8 cellular contexts compared by ENCODE assay signal in the genomic region with DNA sequence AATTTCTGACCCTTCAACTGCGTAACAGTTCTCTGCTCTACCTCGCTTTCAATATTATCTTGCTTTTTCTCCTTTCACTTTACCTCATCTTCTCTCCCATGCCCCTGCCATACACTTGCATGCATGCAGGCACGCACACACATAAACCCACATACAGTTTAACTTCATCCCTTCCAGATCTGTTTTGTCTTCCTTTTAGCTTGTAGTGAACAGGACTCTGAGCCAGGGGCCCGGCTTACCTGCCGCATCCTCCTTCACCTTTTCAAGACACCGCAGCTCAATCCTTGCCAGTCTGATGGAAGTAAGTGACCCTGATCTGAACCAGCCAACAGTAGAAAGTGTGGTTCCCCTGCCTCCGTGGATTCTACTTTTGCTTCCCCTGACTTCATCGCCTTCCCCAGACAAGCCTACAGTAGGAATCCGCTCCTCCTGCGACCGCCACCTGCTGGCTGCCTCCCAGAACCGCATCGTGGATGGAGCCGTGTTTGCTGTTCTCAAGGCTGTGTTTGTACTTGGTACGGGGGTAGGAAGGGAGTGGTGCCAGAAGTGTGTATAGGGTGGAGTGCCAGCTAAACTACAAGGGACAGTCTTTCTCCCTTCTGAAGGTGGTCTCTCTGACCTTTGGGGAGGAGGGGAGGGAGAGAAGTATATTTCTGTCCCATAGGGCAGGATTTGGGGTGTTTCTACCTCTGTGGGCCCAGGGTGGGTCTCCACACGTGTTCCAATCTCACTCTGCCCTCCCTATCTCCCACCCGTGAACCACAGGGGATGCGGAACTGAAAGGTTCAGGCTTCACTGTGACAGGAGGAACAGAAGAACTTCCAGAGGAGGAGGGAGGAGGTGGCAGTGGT. TPM values are rescaled to one million over a fixed set of nuclear protein-coding genes. Genes with fewer than 3 reads are reported as not detected.
A peak's percentile ranks its signal among the peaks of the same experiment; 100 is the strongest.
DNase-seq lines count a peak whose midpoint lies in the region; ATAC-seq and TF ChIP-seq lines count a peak whose summit lies in the region.

No MANE protein-coding gene starts in this region.

- H3K27ac ChIP-seq in PC-3 (ENCODE audit: low read length) (no peak overlapping the region), neural progenitor cell (no peak overlapping the region), suprapubic skin (no peak overlapping the region)

- H3K9me3 ChIP-seq in PC-3 (ENCODE audit: low read length) (no peaks in the 10 kb centered on the region), neural progenitor cell (ENCODE audit: low read depth) (no peaks in the 10 kb centered on the region), suprapubic skin (no peaks in the 10 kb centered on the region)

- H4K20me1 ChIP-seq in PC-3 (ENCODE audit: low read length) (no peaks in the 10 kb centered on the region), neural progenitor cell (ENCODE audit: low read depth) (no peaks in the 10 kb centered on the region)

- H3K27me3 ChIP-seq in PC-3 (ENCODE audit: low read length) (no peaks in the 10 kb centered on the region), neural progenitor cell (no peaks in the 10 kb centered on the region), suprapubic skin (no peaks in the 10 kb centered on the region)

- H3K4me1 Mint-ChIP-seq in activated T-cell treated with anti-CD3 and anti-CD28 coated beads, Interleukin-2, amount 50 U/mL, for 72 hours (ENCODE audit: low read depth) = peaks cover 8% of the 10 kb centered on the region
- H3K4me1 Mint-ChIP-seq in neural progenitor cell = peaks cover 9% of the 10 kb centered on the region

- ATAC-seq in HG02852 (IDR thresholded peaks at IDR 0.05; ENCODE audit: unreplicated experiment) (peak; percentile 81), PC-3 (peak; percentile 88), GM19035 (IDR thresholded peaks at IDR 0.05; ENCODE audit: unreplicated experiment) (no peak)
- peak; percentile 85 to 87 for ATAC-seq in activated T-cell treated with anti-CD3 and anti-CD28 coated beads, Interleukin-2, amount 50 U/mL, for 72 hours (replicated peaks in 1 of 2)

- POLR2A ChIA-PET in PC-3 (lab: Charles Lee; ENCODE audit: unreplicated experiment) = no interaction called here

- BruUV-seq in PC-3 (replicated peaks; lab: Mats Ljungman, UMichigan) = no TSS peak

- no peaks in the 10 kb centered on the region for H3K9me3 Mint-ChIP-seq in activated T-cell treated with anti-CD3 and anti-CD28 coated beads, Interleukin-2, amount 50 U/mL, for 72 hours
- peaks cover 19% of the 10 kb centered on the region for H3K9me3 Mint-ChIP-seq in neural progenitor cell

- intact Hi-C loops in PC-3 (cut with micrococcal nuclease) = loop anchor here (1.0 kb wide), 1 partner anchor 159 kb away; no protein-coding TSS in a partner anchor

- peak; percentile 56 for DNase-seq in GM10266 (ENCODE audit: extremely low spot score)
- DNase-seq in PC-3 = peak; percentile 58
- peak; percentile 72 for DNase-seq in activated T-cell treated with anti-CD3 and anti-CD28 coated beads, Interleukin-2, amount 50 U/mL, for 72 hours
- peak; percentile 21 for DNase-seq in fibroblast of gingiva (ENCODE audit: low read depth)
- peak; percentile 62 for DNase-seq in neural progenitor cell (ENCODE audit: low spot score)
- DNase-seq in suprapubic skin (ENCODE audit: low spot score in 2 of 2) = no peak

- no peak overlapping the region for H3K4me2 ChIP-seq in PC-3 (ENCODE audit: low read length)
- no peak overlapping the region for H3K4me2 ChIP-seq in neural progenitor cell

- peak; percentile 77 for TF ChIP-seq CTCF in GM10266 (IDR thresholded peaks at IDR 0.05; ENCODE audit: control insufficient read depth, insufficient read depth, low read depth, missing control alignments)
- peak; percentile 86 for TF ChIP-seq CTCF in PC-3 (conservative IDR thresholded peaks at IDR 0.05; ENCODE audit: low read depth, low read length)
- TF ChIP-seq CTCF in neural progenitor cell (IDR thresholded peaks at IDR 0.05) = peak; percentile 72
- peak; percentile 49 to 63 for TF ChIP-seq CTCF in suprapubic skin (IDR thresholded peaks at IDR 0.05)

- H3K9me2 ChIP-seq in PC-3 (replicated peaks; ENCODE audit: low read length) = no peaks in the 10 kb centered on the region

- CTCF ChIA-PET in PC-3 (lab: Charles Lee) = no interaction called here

- 30% methylated on average over 18 of the region's 18 CpGs for WGBS in suprapubic skin

- peak overlapping the region; percentile 34 to 36 for H3K4me3 Mint-ChIP-seq in activated T-cell treated with anti-CD3 and anti-CD28 coated beads, Interleukin-2, amount 50 U/mL, for 72 hours
- no peak overlapping the region for H3K4me3 Mint-ChIP-seq in neural progenitor cell

- no peaks in the 10 kb centered on the region for H3K79me2 ChIP-seq in PC-3 (ENCODE audit: low read length)
- no peaks in the 10 kb centered on the region for H3K79me2 ChIP-seq in neural progenitor cell (ENCODE audit: low read depth)

- H3K4me1 ChIP-seq in PC-3 (ENCODE audit: insufficient read depth, low read length) (no peaks in the 10 kb centered on the region), neural progenitor cell (no peaks in the 10 kb centered on the region), suprapubic skin (no peaks in the 10 kb centered on the region)

- H3K9ac ChIP-seq in PC-3 (ENCODE audit: low read length) (no peak overlapping the region), neural progenitor cell (no peak overlapping the region)

- TF ChIP-seq EP300 in suprapubic skin (IDR thresholded peaks at IDR 0.05) = no peak

- no peak overlapping the region for H3K4me3 ChIP-seq in PC-3 (ENCODE audit: low read length)
- H3K4me3 ChIP-seq in neural progenitor cell = no peak overlapping the region
- H3K4me3 ChIP-seq in suprapubic skin = no peak overlapping the region

- H2AFZ ChIP-seq in PC-3 (ENCODE audit: low read length) (no peak overlapping the region), neural progenitor cell (replicated peaks) (no peak overlapping the region)

- H3K27me3 Mint-ChIP-seq in activated T-cell treated with anti-CD3 and anti-CD28 coated beads, Interleukin-2, amount 50 U/mL, for 72 hours (ENCODE audit: low read depth) = no peaks in the 10 kb centered on the region
- H3K27me3 Mint-ChIP-seq in neural progenitor cell (ENCODE audit: insufficient read depth, low read depth) = peaks cover 2% of the 10 kb centered on the region

- no peak for TF ChIP-seq POLR2A in suprapubic skin (IDR thresholded peaks at IDR 0.05)

- H3K36me3 Mint-ChIP-seq in activated T-cell treated with anti-CD3 and anti-CD28 coated beads, Interleukin-2, amount 50 U/mL, for 72 hours (ENCODE audit: insufficient read depth in 2 of 2) = peaks cover 12 to 16% of the 10 kb centered on the region in 2 donors
- H3K36me3 Mint-ChIP-seq in neural progenitor cell = peaks cover 32% of the 10 kb centered on the region

- H3K36me3 ChIP-seq in PC-3 (ENCODE audit: low read depth, low read length) (peaks cover 33% of the 10 kb centered on the region), neural progenitor cell (no peaks in the 10 kb centered on the region), suprapubic skin (peaks cover 77% of the 10 kb centered on the region)

- H3K27ac Mint-ChIP-seq in activated T-cell treated with anti-CD3 and anti-CD28 coated beads, Interleukin-2, amount 50 U/mL, for 72 hours = peak overlapping the region; percentile 45
- H3K27ac Mint-ChIP-seq in neural progenitor cell = no peak overlapping the region

- H3F3A ChIP-seq in PC-3 (ENCODE audit: low read length, unreplicated experiment) = no peaks in the 10 kb centered on the region
- H3F3A ChIP-seq in neural progenitor cell (ENCODE audit: low read depth) = no peaks in the 10 kb centered on the region

RNA-seq across cellular contexts. Expression of gene MED12, which starts 10.7 kb away (rescaled TPM):
- total RNA-seq in PC-3 (2014; rRNA removed) = 28.1 and 45.8 TPM in 2 replicates
- total RNA-seq in activated T-cell treated with anti-CD3 and anti-CD28 coated beads, Interleukin-2, amount 50 U/mL, for 72 hours = 10 to 100 TPM; 44.1 to 48.6 TPM
- 27.0 and 40.2 TPM in 2 replicates for total RNA-seq in neural progenitor cell (ENCODE audit: low replicate concordance)
- total RNA-seq in suprapubic skin = 10 to 100 TPM; 27.0 to 63.0 (median 39.8) TPM

RNA-seq across cellular contexts. Expression of gene NLGN3, which starts 15.5 kb away (rescaled TPM):
- total RNA-seq in PC-3 (2014; rRNA removed) (0.23 and 0.29 TPM in 2 replicates), neural progenitor cell (ENCODE audit: low replicate concordance) (10.0 and 16.0 TPM in 2 replicates), suprapubic skin (under 1 TPM; 0.52 to 0.97 (median 0.60) TPM)
- total RNA-seq in activated T-cell treated with anti-CD3 and anti-CD28 coated beads, Interleukin-2, amount 50 U/mL, for 72 hours = 1 to 10 TPM; 2.9 to 3.1 TPM

RNA-seq across cellular contexts. Expression of gene IL2RG, which starts 17.8 kb away (rescaled TPM):
- total RNA-seq in PC-3 (2014; rRNA removed) (not detected in 2 replicates), neural progenitor cell (ENCODE audit: low replicate concordance) (not detected in 2 replicates), suprapubic skin (10 to 100 TPM in 2 of 4 donors, 1 to 10 TPM in 2; 2.6 to 15.0 (median 9.1) TPM)
- total RNA-seq in activated T-cell treated with anti-CD3 and anti-CD28 coated beads, Interleukin-2, amount 50 U/mL, for 72 hours = 100 to 1,000 TPM; 290 to 348 TPM

RNA-seq across cellular contexts. Expression of gene CXorf65, which starts 22.6 kb away (rescaled TPM):
- total RNA-seq in PC-3 (2014; rRNA removed) (not detected in 2 replicates), neural progenitor cell (ENCODE audit: low replicate concordance) (not detected in 2 replicates), suprapubic skin (not detected)
- total RNA-seq in activated T-cell treated with anti-CD3 and anti-CD28 coated beads, Interleukin-2, amount 50 U/mL, for 72 hours = 10 to 100 TPM; 16.4 to 26.0 TPM

RNA-seq across cellular contexts. Expression of gene FOXO4, which starts 33.5 kb away (rescaled TPM):
- total RNA-seq in PC-3 (2014; rRNA removed) (5.1 and 5.6 TPM in 2 replicates), neural progenitor cell (ENCODE audit: low replicate concordance) (2.5 and 6.8 TPM in 2 replicates), suprapubic skin (10 to 100 TPM; 21.0 to 36.8 (median 28.2) TPM)
- 10 to 100 TPM; 15.1 to 15.3 TPM for total RNA-seq in activated T-cell treated with anti-CD3 and anti-CD28 coated beads, Interleukin-2, amount 50 U/mL, for 72 hours

Comparison
In these comparisons a context has a peak if more than half of its experiments do, and no peak if none do; other contexts are left out.
1. DNase-seq: peak in GM10266 (single experiment), PC-3 (single experiment), activated T-cell treated with anti-CD3 and anti-CD28 coated beads, Interleukin-2, amount 50 U/mL, for 72 hours (2 of 2), fibroblast of gingiva (single experiment) and neural progenitor cell (single experiment); none in suprapubic skin (0 of 2).
2. RNA of gene IL2RG, which starts 17.8 kb away (total RNA-seq): 290 to 348 TPM in activated T-cell treated with anti-CD3 and anti-CD28 coated beads, Interleukin-2, amount 50 U/mL, for 72 hours; 2.6 to 15.0 TPM in suprapubic skin, not detected in PC-3 and not detected in neural progenitor cell; every median in the first group is over 10 times any median in the second.
3. Peak in every context shown above with its lines, with median percentiles within 50 percentile points of each other: CTCF ChIP-seq.